In genomic region chr12:45713108-45713507, GRCh38 we compare ENCODE assay signal across 16 cellular contexts.
"Had no signal": no experiment of that assay in that cellular context is flagged by ENCODE, and none has a peak within 500 bp of the region (broad histone marks: within the 10 kb centered on the region; RNA-seq: fewer than 3 reads in every experiment).

No MANE protein-coding gene starts in this region.

- H3K4me3 ChIP-seq: colonic mucosa, gastroesophageal sphincter, left ventricle myocardium inferior, sigmoid colon, suprapubic skin had no signal

- H3K36me3 ChIP-seq: colonic mucosa, gastroesophageal sphincter, left ventricle myocardium inferior, sigmoid colon, suprapubic skin had no signal

- DNase-seq: activated B cell treated with CpG ODN at 0.5 μM for 24 hours; activated CD4-positive, alpha-beta T cell treated with anti-CD3 and anti-CD28 coated beads, Interleukin-2, amount 50 U/mL, for 1 hour; activated T-cell treated with anti-CD3 and anti-CD28 coated beads, Interleukin-2, amount 50 U/mL, for 1 hour; colonic mucosa; effector memory CD4-positive, alpha-beta T cell; erythroblast; kidney; left ventricle myocardium inferior; mesendoderm; nephron progenitor cell; sigmoid colon; stimulated activated CD4-positive, alpha-beta T cell treated with anti-CD3 and anti-CD28 coated beads, Interleukin-2, amount 100 ng/mL, for 48 hours; stimulated activated naive CD8-positive, alpha-beta T cell treated with anti-CD3 and anti-CD28 coated beads, Interleukin-15, Interleukin-2, amounts not matched to agents 100 U/mL and 50 U/mL, for 24 hours; T-helper 17 cell had no signal

- H3K9me3 ChIP-seq: colonic mucosa, gastroesophageal sphincter, left ventricle myocardium inferior, sigmoid colon, suprapubic skin had no signal

- H3K27me3 ChIP-seq: colonic mucosa, gastroesophageal sphincter, sigmoid colon, suprapubic skin had no signal

- H3K4me1 ChIP-seq: colonic mucosa, suprapubic skin had no signal

- H3K27ac ChIP-seq: colonic mucosa, gastroesophageal sphincter, left ventricle myocardium inferior, sigmoid colon, suprapubic skin had no signal
